ENCODE assay signal across 16 cellular contexts in the genomic region with DNA sequence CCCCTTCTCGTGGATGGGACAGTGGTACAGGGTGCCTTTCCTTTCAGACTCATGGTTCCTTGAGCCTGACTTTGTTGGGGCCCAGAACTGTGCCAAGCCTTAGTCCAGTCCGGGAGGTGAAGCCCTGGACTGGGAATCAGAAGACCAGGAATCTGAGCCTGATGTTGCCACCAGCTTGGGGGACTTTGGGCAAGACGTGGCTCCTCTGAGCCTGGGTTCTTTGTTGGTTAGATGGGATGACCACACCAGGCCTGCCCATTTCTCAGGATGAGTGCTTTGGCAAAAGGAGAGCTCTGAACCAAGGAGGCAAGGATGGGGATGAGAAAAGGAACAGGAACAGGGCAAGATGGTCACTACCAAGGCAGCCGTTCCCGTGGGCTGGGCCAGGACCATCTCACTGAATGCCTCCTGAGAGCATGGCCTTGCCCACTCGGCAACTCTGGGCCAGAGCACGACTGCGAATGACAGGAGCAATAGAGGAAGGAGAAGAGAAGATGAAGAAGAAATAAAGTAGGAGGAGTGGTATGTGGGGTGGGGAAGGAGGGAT.
"Had no signal": no experiment of that assay in that cellular context is flagged by ENCODE, and none has a peak within 500 bp of the region (broad histone marks: within the 10 kb centered on the region; RNA-seq: fewer than 3 reads in every experiment).

No MANE protein-coding gene starts in this region.

- H3K36me3 Mint-ChIP-seq: activated CD8-positive, alpha-beta memory T cell treated with anti-CD3 and anti-CD28 coated beads, Interleukin-2, amount 10 ng/mL, durations not matched to agents 7 days and 5 days; natural killer cell; stimulated activated memory B cell treated with anti-CD40 and anti-IgM and Interleukin-4, amounts not matched to agents 10 μg/mL and 1 μg/mL and 100 μg/mL, for 72 hours had no signal

- H3K27ac Mint-ChIP-seq: activated B cell treated with CpG ODN at 0.5 μM for 24 hours; activated CD4-positive, alpha-beta memory T cell treated with anti-CD3 and anti-CD28 coated beads, Interleukin-2, amount 10 ng/mL, durations not matched to agents 7 days and 5 days; activated CD8-positive, alpha-beta memory T cell treated with anti-CD3 and anti-CD28 coated beads, Interleukin-2, amount 10 ng/mL, durations not matched to agents 7 days and 5 days; brain; natural killer cell; stimulated activated memory B cell treated with anti-CD40 and anti-IgM and Interleukin-4, amounts not matched to agents 10 μg/mL and 1 μg/mL and 100 μg/mL, for 72 hours had no signal

- H3K4me3 ChIP-seq: heart right ventricle had no signal

- DNase-seq: activated B cell treated with CpG ODN at 0.5 μM for 24 hours; activated CD4-positive, alpha-beta memory T cell treated with anti-CD3 and anti-CD28 coated beads, Interleukin-2, amount 10 ng/mL, durations not matched to agents 7 days and 5 days; activated CD4-positive, alpha-beta T cell treated with anti-CD3 and anti-CD28 coated beads for 4 hours; activated CD8-positive, alpha-beta memory T cell treated with anti-CD3 and anti-CD28 coated beads, Interleukin-2, amount 10 ng/mL, durations not matched to agents 7 days and 5 days; activated naive CD4-positive, alpha-beta T cell treated with Interleukin-2 at 50 U/mL for 16 hours; activated T-cell treated with anti-CD3 and anti-CD28 coated beads, Interleukin-2, amount 50 U/mL, for 1 hour; central memory CD4-positive, alpha-beta T cell; cortex of kidney; heart right ventricle; natural killer cell; stimulated activated CD4-positive, alpha-beta T cell treated with anti-CD3 and anti-CD28 coated beads, Interleukin-4, amount 100 ng/mL, for 4 hours had no signal

- H3K9me3 ChIP-seq: heart right ventricle had no signal

- H3K4me3 Mint-ChIP-seq: activated B cell treated with CpG ODN at 0.5 μM for 24 hours; activated CD4-positive, alpha-beta memory T cell treated with anti-CD3 and anti-CD28 coated beads, Interleukin-2, amount 10 ng/mL, durations not matched to agents 7 days and 5 days; activated CD8-positive, alpha-beta memory T cell treated with anti-CD3 and anti-CD28 coated beads, Interleukin-2, amount 10 ng/mL, durations not matched to agents 7 days and 5 days; activated T-helper 17 cell treated with anti-CD3 and anti-CD28 coated beads, Interleukin-2, amount 50 U/mL, for 72 hours; brain; natural killer cell; stimulated activated memory B cell treated with anti-CD40 and anti-IgM and Interleukin-4, amounts not matched to agents 10 μg/mL and 1 μg/mL and 100 μg/mL, for 72 hours had no signal

- H3K27me3 ChIP-seq: heart right ventricle had no signal

- H3K36me3 ChIP-seq: heart right ventricle had no signal

- H3K27me3 Mint-ChIP-seq: activated B cell treated with CpG ODN at 0.5 μM for 24 hours; activated CD8-positive, alpha-beta memory T cell treated with anti-CD3 and anti-CD28 coated beads, Interleukin-2, amount 10 ng/mL, durations not matched to agents 7 days and 5 days; activated T-helper 17 cell treated with anti-CD3 and anti-CD28 coated beads, Interleukin-2, amount 50 U/mL, for 72 hours; stimulated activated memory B cell treated with anti-CD40 and anti-IgM and Interleukin-4, amounts not matched to agents 10 μg/mL and 1 μg/mL and 100 μg/mL, for 72 hours had no signal

- H3K4me1 Mint-ChIP-seq: activated B cell treated with CpG ODN at 0.5 μM for 24 hours; activated CD4-positive, alpha-beta memory T cell treated with anti-CD3 and anti-CD28 coated beads, Interleukin-2, amount 10 ng/mL, durations not matched to agents 7 days and 5 days; activated CD8-positive, alpha-beta memory T cell treated with anti-CD3 and anti-CD28 coated beads, Interleukin-2, amount 10 ng/mL, durations not matched to agents 7 days and 5 days; activated T-helper 17 cell treated with anti-CD3 and anti-CD28 coated beads, Interleukin-2, amount 50 U/mL, for 72 hours; brain; natural killer cell; stimulated activated memory B cell treated with anti-CD40 and anti-IgM and Interleukin-4, amounts not matched to agents 10 μg/mL and 1 μg/mL and 100 μg/mL, for 72 hours had no signal

- H3K4me1 ChIP-seq: heart right ventricle, parathyroid adenoma had no signal

- H3K9me3 Mint-ChIP-seq: activated B cell treated with CpG ODN at 0.5 μM for 24 hours; activated CD4-positive, alpha-beta memory T cell treated with anti-CD3 and anti-CD28 coated beads, Interleukin-2, amount 10 ng/mL, durations not matched to agents 7 days and 5 days; activated T-helper 17 cell treated with anti-CD3 and anti-CD28 coated beads, Interleukin-2, amount 50 U/mL, for 72 hours; natural killer cell; stimulated activated memory B cell treated with anti-CD40 and anti-IgM and Interleukin-4, amounts not matched to agents 10 μg/mL and 1 μg/mL and 100 μg/mL, for 72 hours had no signal

- H3K27ac ChIP-seq: heart right ventricle, parathyroid adenoma had no signal

- ATAC-seq: activated CD8-positive, alpha-beta memory T cell treated with anti-CD3 and anti-CD28 coated beads, Interleukin-2, amount 10 ng/mL, durations not matched to agents 7 days and 5 days; activated T-helper 17 cell treated with anti-CD3 and anti-CD28 coated beads, Interleukin-2, amount 50 U/mL, for 72 hours; heart right ventricle; natural killer cell; sciatic nerve; stimulated activated memory B cell treated with anti-CD40 and anti-IgM and Interleukin-4, amounts not matched to agents 10 μg/mL and 1 μg/mL and 100 μg/mL, for 72 hours had no signal
